5 cellular contexts compared by ENCODE assay signal in genomic region chr16:52350031-52350430, GRCh38.
"Had no signal": no experiment of that assay in that cellular context is flagged by ENCODE, and none has a peak within 500 bp of the region (broad histone marks: within the 10 kb centered on the region; RNA-seq: fewer than 3 reads in every experiment).

No MANE protein-coding gene starts in this region.

- H2AFZ ChIP-seq: GM23338 had no signal

- H3K4me2 ChIP-seq: GM23338 had no signal

- H3K4me3 ChIP-seq: GM23338, K562 had no signal

- DNase-seq: H9, HCEC 1CT, IMR-90 had no signal
